In genomic region chr19:19034204-19034624, GRCh38 we compare ENCODE assay signal across 8 cellular contexts. TPM values are rescaled to one million over a fixed set of nuclear protein-coding genes. Genes with fewer than 3 reads are reported as not detected.
DNase-seq lines count a peak whose midpoint lies in the region; ATAC-seq and TF ChIP-seq lines count a peak whose summit lies in the region.

No MANE protein-coding gene starts in this region.

- H3K4me3 ChIP-seq in fibroblast of villous mesenchyme (ENCODE audit: low read depth, low read length) (peak overlapping the region; percentile 89), tibial nerve (peak overlapping the region; percentile 82 to 99 (median 90))

- TF ChIP-seq CTCF in fibroblast of villous mesenchyme (IDR thresholded peaks at IDR 0.05; ENCODE audit: insufficient read depth, low read depth, low read length) (no peak), osteocyte (IDR thresholded peaks at IDR 0.05) (no peak), tibial nerve (IDR thresholded peaks at IDR 0.05) (no peak)

- peaks cover 0 to 45% (median 20%) of the 10 kb centered on the region in 4 donors for H3K4me1 ChIP-seq in tibial nerve

- peaks cover 0 to 23% (median 8%) of the 10 kb centered on the region in 3 donors for H3K36me3 ChIP-seq in tibial nerve

- DNase-seq in AG08396 (ENCODE audit: low spot score), result peak; percentile 79
- peak; percentile 63 for DNase-seq in LHCN-M2 (ENCODE audit: low read depth)
- DNase-seq in activated T-helper 9 cell treated with anti-CD3 and anti-CD28 coated beads, Interleukin-2, amount 50 U/mL, for 16 hours (ENCODE audit: low read depth), result peak; percentile 54
- DNase-seq in fibroblast of villous mesenchyme (ENCODE audit: low read depth), result peak; percentile 59
- DNase-seq in osteocyte (ENCODE audit: extremely low spot score, unreplicated experiment), result no peak
- DNase-seq in tibial nerve (ENCODE audit: low spot score in 2 of 2), result no peak

- peak overlapping the region in 3 of 4 donors; percentile 91 to 99 (median 93) for H3K27ac ChIP-seq in tibial nerve

- H3K4me1 Mint-ChIP-seq in osteocyte (ENCODE audit: unreplicated experiment), result peaks cover 26% of the 10 kb centered on the region

- ATAC-seq in GM18907 (IDR thresholded peaks at IDR 0.05; ENCODE audit: unreplicated experiment), result peak; percentile 42

- peak; percentile 59; the same call in 1 of the 2 replicates for TF ChIP-seq POLR2A in Raji (IDR thresholded peaks at IDR 0.05; ENCODE audit: insufficient read depth, low read depth, low read length)
- TF ChIP-seq POLR2A in tibial nerve (IDR thresholded peaks at IDR 0.05), result no peak

- H3K27ac Mint-ChIP-seq in osteocyte (ENCODE audit: unreplicated experiment), result peak overlapping the region; percentile 73

- H3K36me3 Mint-ChIP-seq in osteocyte (ENCODE audit: unreplicated experiment), result peaks cover 4% of the 10 kb centered on the region

- no peaks in the 10 kb centered on the region for H3K9me3 ChIP-seq in tibial nerve

- no peak for TF ChIP-seq EP300 in tibial nerve (IDR thresholded peaks at IDR 0.05)

- no peaks in the 10 kb centered on the region for H3K27me3 ChIP-seq in tibial nerve

- WGBS in tibial nerve, 2 donors, result 6 to 8% methylated on average over 10 of the region's 10 CpGs

- H3K27me3 Mint-ChIP-seq in osteocyte (ENCODE audit: unreplicated experiment), result no peaks in the 10 kb centered on the region

- no peaks in the 10 kb centered on the region for H3K9me3 Mint-ChIP-seq in osteocyte (ENCODE audit: unreplicated experiment)

- peak overlapping the region; percentile 80 for H3K4me3 Mint-ChIP-seq in osteocyte (ENCODE audit: unreplicated experiment)

RNA-seq across cellular contexts. Expression of gene ARMC6, which starts 0.8 kb away (rescaled TPM):
- 61.1 and 68.3 TPM in 2 replicates for total RNA-seq in LHCN-M2 (2014; rRNA removed)
- polyA plus RNA-seq in LHCN-M2 (2012), result 41.7 TPM
- 37.1 and 42.8 TPM in 2 replicates for total RNA-seq in fibroblast of villous mesenchyme
- total RNA-seq in osteocyte, result 26.9 and 27.0 TPM in 2 replicates
- 10 to 100 TPM; 20.0 to 40.8 (median 24.6) TPM for total RNA-seq in tibial nerve

RNA-seq across cellular contexts. Expression of gene SUGP2, which starts 0.9 kb away (rescaled TPM):
- total RNA-seq in LHCN-M2 (2014; rRNA removed) (54.2 and 63.9 TPM in 2 replicates), fibroblast of villous mesenchyme (39.3 and 57.4 TPM in 2 replicates), osteocyte (77.6 and 81.8 TPM in 2 replicates), tibial nerve (10 to 100 TPM; 50.8 to 95.1 (median 65.1) TPM)
- polyA plus RNA-seq in LHCN-M2 (2012), result 39.8 TPM

RNA-seq across cellular contexts. Expression of gene SLC25A42, which starts 29.6 kb away (rescaled TPM):
- total RNA-seq in LHCN-M2 (2014; rRNA removed) (2.8 and 4.4 TPM in 2 replicates), fibroblast of villous mesenchyme (5.8 and 9.1 TPM in 2 replicates), osteocyte (10.0 and 10.6 TPM in 2 replicates), tibial nerve (10 to 100 TPM; 13.8 to 25.5 (median 15.5) TPM)
- polyA plus RNA-seq in LHCN-M2 (2012), result 5.5 TPM

Comparison
In these comparisons a context has a peak if more than half of its experiments do, and no peak if none do; other contexts are left out.
1. DNase-seq: peak in AG08396 (single experiment), LHCN-M2 (single experiment), activated T-helper 9 cell treated with anti-CD3 and anti-CD28 coated beads, Interleukin-2, amount 50 U/mL, for 16 hours (single experiment) and fibroblast of villous mesenchyme (single experiment); none in osteocyte (single experiment) and tibial nerve (0 of 2).